ENCODE assay signal across 8 cellular contexts in the genomic region with DNA sequence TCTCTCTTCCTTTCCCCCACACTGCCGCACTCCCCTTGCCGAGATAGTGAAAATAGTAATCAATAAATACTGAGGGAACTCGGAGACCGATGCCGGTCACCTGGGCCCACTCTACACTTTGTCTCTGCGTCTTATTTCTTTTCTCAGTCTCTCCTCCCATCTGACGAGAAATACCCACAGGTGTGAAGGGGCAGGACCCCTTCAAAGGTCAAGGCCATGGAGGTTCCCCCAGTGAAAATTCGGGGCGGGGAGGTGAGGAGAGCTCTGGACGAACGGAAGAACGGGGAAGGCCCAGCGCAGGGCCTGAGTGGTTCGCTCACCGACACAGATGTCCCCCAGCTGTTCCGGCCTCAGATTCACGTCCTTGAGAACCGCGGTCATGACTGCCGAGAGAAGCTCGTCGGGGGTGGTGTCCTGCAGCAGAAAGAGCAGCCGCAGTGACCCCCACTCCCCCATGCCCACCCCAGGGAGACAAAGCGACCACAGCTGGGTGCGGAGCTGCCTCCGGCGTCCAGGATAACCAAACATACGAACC. TPM values are rescaled to one million over a fixed set of nuclear protein-coding genes. Genes with fewer than 3 reads are reported as not detected.
DNase-seq lines count a peak whose midpoint lies in the region; ATAC-seq and TF ChIP-seq lines count a peak whose summit lies in the region.

No MANE protein-coding gene starts in this region.

- under 1% methylated on average over 22 of the region's 28 CpGs for WGBS in suprapubic skin

- H4K20me1 ChIP-seq in KMS-11 (ENCODE audit: insufficient read depth) = no peaks in the 10 kb centered on the region

- H3K9me3 ChIP-seq in suprapubic skin = no peaks in the 10 kb centered on the region

- H2AFZ ChIP-seq in KMS-11 (ENCODE audit: low read depth) = peak overlapping the region; percentile 81

- no peaks in the 10 kb centered on the region for H3K79me2 ChIP-seq in KMS-11 (ENCODE audit: insufficient read depth, low read depth)

- H3K4me1 ChIP-seq in KMS-11 (ENCODE audit: low read depth, poor library complexity, severe bottlenecking) (peaks cover 5% of the 10 kb centered on the region), suprapubic skin (peaks cover 54% of the 10 kb centered on the region)

- H3K27me3 ChIP-seq in KMS-11 (ENCODE audit: insufficient read depth, low read depth) = no peaks in the 10 kb centered on the region
- no peaks in the 10 kb centered on the region for H3K27me3 ChIP-seq in suprapubic skin

- no peak for TF ChIP-seq POLR2A in suprapubic skin (IDR thresholded peaks at IDR 0.05)

- no peak for ATAC-seq in GM19328 (IDR thresholded peaks at IDR 0.05; ENCODE audit: unreplicated experiment)

- DNase-seq in Daoy (ENCODE audit: low read depth) (peak; percentile 27), astrocyte of the hippocampus (ENCODE audit: low read depth, low spot score) (peak; percentile 48), left kidney (ENCODE audit: low read depth, low spot score) (peak; percentile 77), suprapubic skin (ENCODE audit: low spot score in 2 of 2) (peak in 1 of 2 donors; percentile 81), SIG-M5 treated with dmso at 0.1 percent for 504 hours (lab: John Stamatoyannopoulos, UW; ENCODE audit: unreplicated experiment) (no peak), LoVo (ENCODE audit: low spot score) (no peak)

- no peak for TF ChIP-seq CTCF in KMS-11 (conservative IDR thresholded peaks at IDR 0.05; ENCODE audit: low read depth, low read length)
- TF ChIP-seq CTCF in suprapubic skin (IDR thresholded peaks at IDR 0.05) = no peak

- H3K9ac ChIP-seq in KMS-11 = peak overlapping the region; percentile 58; the same call in 1 of the 2 replicates

- no peak overlapping the region for H3K27ac ChIP-seq in KMS-11
- H3K27ac ChIP-seq in suprapubic skin = peak overlapping the region; percentile 90

- no peak for TF ChIP-seq EP300 in suprapubic skin (IDR thresholded peaks at IDR 0.05)

- H3K36me3 ChIP-seq in KMS-11 (ENCODE audit: insufficient read depth) = no peaks in the 10 kb centered on the region
- H3K36me3 ChIP-seq in suprapubic skin = peaks cover 40% of the 10 kb centered on the region

- peak overlapping the region; percentile 68 for H3K4me2 ChIP-seq in KMS-11

- no peak overlapping the region for H3K4me3 ChIP-seq in KMS-11 (IDR thresholded peaks at IDR 0.05; ENCODE audit: insufficient read depth, low read depth, low read length)
- H3K4me3 ChIP-seq in suprapubic skin = peak overlapping the region; percentile 83

RNA-seq across cellular contexts. Expression of gene ACAA1, which starts 0.6 kb away (rescaled TPM):
- 11.2 and 13.1 TPM in 2 replicates for total RNA-seq in Daoy (2014; rRNA removed; shearing (Covaris generic))
- 10 to 100 TPM; 29.3 to 54.5 (median 51.4) TPM for total RNA-seq in suprapubic skin

RNA-seq across cellular contexts. Expression of gene MYD88, which starts 2.1 kb away (rescaled TPM):
- total RNA-seq in Daoy (2014; rRNA removed; shearing (Covaris generic)) = 4.4 and 8.1 TPM in 2 replicates
- 10 to 100 TPM; 21.6 to 33.2 (median 28.1) TPM for total RNA-seq in suprapubic skin

RNA-seq across cellular contexts. Expression of gene OXSR1, which starts 29.0 kb away (rescaled TPM):
- 22.6 and 23.6 TPM in 2 replicates for total RNA-seq in Daoy (2014; rRNA removed; shearing (Covaris generic))
- 10 to 100 TPM; 25.4 to 37.4 (median 29.5) TPM for total RNA-seq in suprapubic skin

Comparison
In these comparisons a context has a peak if more than half of its experiments do, and no peak if none do; other contexts are left out.
1. DNase-seq: peak in Daoy (single experiment), astrocyte of the hippocampus (single experiment) and left kidney (single experiment); none in SIG-M5 treated with dmso at 0.1 percent for 504 hours (single experiment) and LoVo (single experiment).